Comparison of ENCODE assay signal across 15 cellular contexts in genomic region chr10:87675396-87676376, GRCh38. TPM values are rescaled to one million over a fixed set of nuclear protein-coding genes. Genes with fewer than 3 reads are reported as not detected.
DNase-seq lines count a peak whose midpoint lies in the region; ATAC-seq and TF ChIP-seq lines count a peak whose summit lies in the region.
"Had no signal": no experiment of that assay in that cellular context is flagged by ENCODE, and none has a peak within 500 bp of the region (broad histone marks: within the 10 kb centered on the region; RNA-seq: fewer than 3 reads in every experiment).

No MANE protein-coding gene starts in this region.

- no peak for TF ChIP-seq POLR2A in tibial nerve (IDR thresholded peaks at IDR 0.05)

- no peaks in the 10 kb centered on the region for H3K9me3 ChIP-seq in PC-9 (ENCODE audit: insufficient read depth, low read depth)
- no peaks in the 10 kb centered on the region for H3K9me3 ChIP-seq in tibial nerve
- H3K9me3 ChIP-seq: SJCRH30 had no signal

- H3K27ac ChIP-seq in PC-9 (peak overlapping the region; percentile 66), substantia nigra (ENCODE audit: low read depth, low read length, poor library complexity, severe bottlenecking) (no peak overlapping the region), tibial nerve (no peak overlapping the region)
- H3K27ac ChIP-seq: C4-2B, SJCRH30 had no signal

- peaks cover 5% of the 10 kb centered on the region for H3K27me3 Mint-ChIP-seq in mesothelial cell of epicardium (ENCODE audit: low read depth)

- H3F3A ChIP-seq in PC-9 (ENCODE audit: insufficient read depth, low read depth), result peaks cover 10% of the 10 kb centered on the region; the same call in 1 of the 2 replicates

- H4K20me1 ChIP-seq in PC-9 (ENCODE audit: insufficient read depth), result no peaks in the 10 kb centered on the region

- peaks cover 6% of the 10 kb centered on the region for H3K9me3 Mint-ChIP-seq in mesothelial cell of epicardium
- H3K9me3 Mint-ChIP-seq: nephron had no signal

- WGBS in tibial nerve, 2 donors, result 72 to 82% methylated on average over 8 of the region's 8 CpGs

- H3K36me3 ChIP-seq in PC-9 (ENCODE audit: low read depth) (no peaks in the 10 kb centered on the region), tibial nerve (no peaks in the 10 kb centered on the region)
- H3K36me3 ChIP-seq: SJCRH30 had no signal

- BruUV-seq in PC-9 (replicated peaks; lab: Mats Ljungman, UMichigan), result no TSS peak

- peak overlapping the region; percentile 44 for H3K4me2 ChIP-seq in PC-9

- intact Hi-C loops in PC-9 (cut with micrococcal nuclease; ENCODE audit: unreplicated experiment), result no loop called here

- ATAC-seq in GM21390 (IDR thresholded peaks at IDR 0.05; ENCODE audit: unreplicated experiment) (no peak), HG02852 (IDR thresholded peaks at IDR 0.05; ENCODE audit: unreplicated experiment) (no peak)

- H3K4me1 ChIP-seq in PC-9 (replicated peaks; ENCODE audit: insufficient read depth), result peaks cover 14% of the 10 kb centered on the region
- peaks cover 0 to 21% (median 0%) of the 10 kb centered on the region in 4 donors for H3K4me1 ChIP-seq in tibial nerve
- H3K4me1 ChIP-seq: SJCRH30 had no signal

- no peak overlapping the region for H2AFZ ChIP-seq in PC-9

- TF ChIP-seq EP300 in tibial nerve (IDR thresholded peaks at IDR 0.05), result no peak

- no peak overlapping the region for H3K4me3 ChIP-seq in PC-9
- no peak overlapping the region for H3K4me3 ChIP-seq in tibial nerve
- H3K4me3 ChIP-seq: SJCRH30 had no signal

- no peaks in the 10 kb centered on the region for H3K36me3 Mint-ChIP-seq in mesothelial cell of epicardium

- peaks cover 8% of the 10 kb centered on the region for H3K4me1 Mint-ChIP-seq in mesothelial cell of epicardium
- H3K4me1 Mint-ChIP-seq: nephron had no signal

- TF ChIP-seq CTCF in PC-9 (conservative IDR thresholded peaks at IDR 0.05) (no peak), mesothelial cell of epicardium (IDR thresholded peaks at IDR 0.05; ENCODE audit: unreplicated experiment) (no peak), tibial nerve (IDR thresholded peaks at IDR 0.05) (no peak)

- peak; percentile 45 for DNase-seq in Daoy (ENCODE audit: low read depth)
- DNase-seq in PC-9, result peak in 1 of 2 experiments; percentile 82
- peak; percentile 66 for DNase-seq in dedifferentiated amniotic fluid mesenchymal stem cell (ENCODE audit: extremely low spot score)
- no peak for DNase-seq in mesothelial cell of epicardium (ENCODE audit: low spot score in 2 of 2, unreplicated experiment in 2 of 2)
- no peak for DNase-seq in substantia nigra (lab: John Stamatoyannopoulos, UW)
- no peak for DNase-seq in tibial nerve (ENCODE audit: low spot score in 2 of 2)
- DNase-seq: activated CD4-positive, CD25-positive, alpha-beta regulatory T cell; MV-4-11; NCI-H526; SJCRH30; stimulated activated CD8-positive, alpha-beta memory T cell treated with anti-CD3 and anti-CD28 coated beads, Interleukin-4, amount 100 ng/mL, for 48 hours had no signal

- H3K27me3 ChIP-seq in PC-9 (ENCODE audit: insufficient read depth, low read depth) (no peaks in the 10 kb centered on the region), tibial nerve (no peaks in the 10 kb centered on the region)
- H3K27me3 ChIP-seq: SJCRH30 had no signal

- CTCF ChIA-PET in PC-9 (lab: Charles Lee), result interaction anchor here (0.6 to 0.7 kb wide), 2 partner anchors 100 to 128 kb away, joined by 3 to 4 read pairs; no protein-coding TSS in a partner anchor

- peak overlapping the region; percentile 43 for H3K27ac Mint-ChIP-seq in mesothelial cell of epicardium
- H3K27ac Mint-ChIP-seq: nephron had no signal

- POLR2A ChIA-PET in PC-9 (lab: Charles Lee; ENCODE audit: unreplicated experiment), result interaction anchor here (0.6 to 0.7 kb wide), 5 partner anchors 11 to 1672 kb away, joined by 3 to 17 read pairs (median 4); partner anchors contain the start of gene MINPP1

- H3K9me2 ChIP-seq in PC-9 (ENCODE audit: insufficient read depth), result no peaks in the 10 kb centered on the region

- no peak overlapping the region for H3K4me3 Mint-ChIP-seq in mesothelial cell of epicardium
- H3K4me3 Mint-ChIP-seq: nephron had no signal

- H3K79me2 ChIP-seq in PC-9 (ENCODE audit: low read depth), result no peaks in the 10 kb centered on the region

RNA-seq across cellular contexts. Expression of gene PAPSS2, which starts 16.0 kb away (rescaled TPM):
- total RNA-seq in Daoy (2014; rRNA removed; shearing (Covaris generic)), result 6.3 and 9.9 TPM in 2 replicates
- total RNA-seq in PC-9 (2021) (37.4 and 71.8 TPM in 2 replicates), mesothelial cell of epicardium (13.2 to 16.9 TPM (median 13.7 TPM) in 3 replicates), tibial nerve (10 to 100 TPM; 11.6 to 32.8 (median 19.8) TPM)

Comparison
In these comparisons a context has a peak if more than half of its experiments do, and no peak if none do; other contexts are left out.
1. DNase-seq: peak in Daoy (single experiment) and dedifferentiated amniotic fluid mesenchymal stem cell (single experiment); none in mesothelial cell of epicardium (0 of 2), substantia nigra (0 of 49) and tibial nerve (0 of 2).